In the genomic region with DNA sequence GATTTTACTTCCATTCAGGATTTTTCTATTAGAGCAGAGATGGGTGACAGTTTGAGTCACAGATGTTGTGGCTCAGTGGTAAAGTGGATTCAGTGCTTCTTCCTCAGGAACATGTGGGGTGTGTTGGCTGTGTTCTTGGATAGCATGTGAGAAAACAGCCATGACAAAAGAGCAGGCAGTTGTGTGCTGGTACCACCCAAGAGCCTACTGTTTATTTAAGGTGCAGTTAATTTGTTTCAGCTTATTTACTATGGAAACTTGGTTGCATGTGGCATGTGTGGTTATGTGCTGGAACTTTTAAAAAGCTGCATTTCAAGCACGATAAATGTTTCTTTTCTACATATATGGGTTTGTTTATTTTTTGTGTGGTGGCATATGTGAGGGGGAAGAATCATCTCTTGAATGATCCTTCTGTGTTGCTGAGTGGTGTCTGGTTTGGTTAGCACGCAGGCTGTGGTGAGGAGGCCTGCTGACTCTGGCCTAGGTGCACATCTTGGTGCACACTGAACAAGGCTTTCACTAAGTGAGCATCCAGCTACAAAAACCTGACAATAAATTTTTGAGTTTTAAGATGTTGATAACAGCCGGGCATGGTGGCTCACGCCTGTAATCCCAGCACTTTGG, we compare ENCODE assay signal across 17 cellular contexts.
DNase-seq lines count a peak whose midpoint lies in the region; ATAC-seq, FAIRE-seq and TF ChIP-seq lines count a peak whose summit lies in the region.
"Had no signal": no experiment of that assay in that cellular context is flagged by ENCODE, and none has a peak within 500 bp of the region (broad histone marks: within the 10 kb centered on the region; RNA-seq: fewer than 3 reads in every experiment).

No MANE protein-coding gene starts in this region.

- intact Hi-C loops in gastrocnemius medialis (cut with DNase I; ENCODE audit: low total_unique reads) = loop anchor here (2.0 to 10.0 kb wide), 3 partner anchors 81 to 179 kb away; no protein-coding TSS in a partner anchor

- peaks cover 43% of the 10 kb centered on the region for H3K4me1 Mint-ChIP-seq in endothelial cell (ENCODE audit: unreplicated experiment)
- peaks cover 24% of the 10 kb centered on the region for H3K4me1 Mint-ChIP-seq in stimulated activated memory B cell treated with anti-CD40 and anti-IgM and Interleukin-4, amounts not matched to agents 10 μg/mL and 1 μg/mL and 100 μg/mL, for 72 hours

- H3K4me3 ChIP-seq in gastrocnemius medialis = no peak overlapping the region

- H3K27ac Mint-ChIP-seq in endothelial cell (ENCODE audit: unreplicated experiment) = peak overlapping the region; percentile 61
- no peak overlapping the region for H3K27ac Mint-ChIP-seq in activated naive CD4-positive, alpha-beta T cell treated with anti-CD3 and anti-CD28 coated beads, Interleukin-2, amount 50 U/mL, for 72 hours
- H3K27ac Mint-ChIP-seq in stimulated activated memory B cell treated with anti-CD40 and anti-IgM and Interleukin-4, amounts not matched to agents 10 μg/mL and 1 μg/mL and 100 μg/mL, for 72 hours = no peak overlapping the region
- H3K27ac Mint-ChIP-seq: stimulated activated naive CD8-positive, alpha-beta T cell treated with anti-CD3 and anti-CD28 coated beads, Interleukin-15, amount 100 ng/mL, for 72 hours; T-helper 1 cell treated with Interleukin-12 subunit alpha and Interleukin-12 subunit beta and Interleukin-4 antibody, amounts not matched to agents 30 μg/mL and 1 μg/mL, for 36 hours had no signal

- no peak for FAIRE-seq in GM12891 (lab: Jason Lieb, UNC)
- FAIRE-seq: bronchial epithelial cell, frontal cortex had no signal

- no peaks in the 10 kb centered on the region for H3K9me3 ChIP-seq in gastrocnemius medialis

- peaks cover 11% of the 10 kb centered on the region for H3K27me3 Mint-ChIP-seq in endothelial cell (ENCODE audit: unreplicated experiment)
- H3K27me3 Mint-ChIP-seq in stimulated activated memory B cell treated with anti-CD40 and anti-IgM and Interleukin-4, amounts not matched to agents 10 μg/mL and 1 μg/mL and 100 μg/mL, for 72 hours = peaks cover 11% of the 10 kb centered on the region

- H3K27me3 ChIP-seq in gastrocnemius medialis = no peaks in the 10 kb centered on the region

- peaks cover 49% of the 10 kb centered on the region for H3K36me3 Mint-ChIP-seq in endothelial cell (ENCODE audit: low read depth, unreplicated experiment)
- H3K36me3 Mint-ChIP-seq in activated naive CD4-positive, alpha-beta T cell treated with anti-CD3 and anti-CD28 coated beads, Interleukin-2, amount 50 U/mL, for 72 hours = no peaks in the 10 kb centered on the region
- no peaks in the 10 kb centered on the region for H3K36me3 Mint-ChIP-seq in stimulated activated memory B cell treated with anti-CD40 and anti-IgM and Interleukin-4, amounts not matched to agents 10 μg/mL and 1 μg/mL and 100 μg/mL, for 72 hours
- H3K36me3 Mint-ChIP-seq: activated naive CD4-positive, alpha-beta T cell treated with anti-CD3 and anti-CD28 coated beads, Interleukin-2, amount 10 ng/mL, durations not matched to agents 7 days and 5 days; CD4-positive, CD25-positive, alpha-beta regulatory T cell had no signal

- in situ Hi-C loops in gastrocnemius medialis (cut with MboI; ENCODE audit: low sequenced_read_pairs in 4 of 4) = loop anchor here (5.0 to 25.0 kb wide), 5 partner anchors 179 to 411 kb away; a partner anchor contains a TSS

- ATAC-seq in gastrocnemius medialis = no peak
- no peak for ATAC-seq in activated naive CD4-positive, alpha-beta T cell treated with anti-CD3 and anti-CD28 coated beads, Interleukin-2, amount 50 U/mL, for 72 hours
- ATAC-seq in stimulated activated memory B cell treated with anti-CD40 and anti-IgM and Interleukin-4, amounts not matched to agents 10 μg/mL and 1 μg/mL and 100 μg/mL, for 72 hours = no peak

- no peak overlapping the region for H3K4me3 Mint-ChIP-seq in endothelial cell (ENCODE audit: unreplicated experiment)
- H3K4me3 Mint-ChIP-seq in stimulated activated memory B cell treated with anti-CD40 and anti-IgM and Interleukin-4, amounts not matched to agents 10 μg/mL and 1 μg/mL and 100 μg/mL, for 72 hours = no peak overlapping the region
- H3K4me3 Mint-ChIP-seq: stimulated activated naive CD8-positive, alpha-beta T cell treated with anti-CD3 and anti-CD28 coated beads, Interleukin-15, amount 100 ng/mL, for 72 hours; T-helper 1 cell treated with Interleukin-12 subunit alpha and Interleukin-12 subunit beta and Interleukin-4 antibody, amounts not matched to agents 30 μg/mL and 1 μg/mL, for 36 hours had no signal

- H3K4me1 ChIP-seq in gastrocnemius medialis = peaks cover 20 to 66% of the 10 kb centered on the region in 2 donors

- H3K36me3 ChIP-seq in gastrocnemius medialis = peaks cover 0 to 15% of the 10 kb centered on the region in 2 donors

- DNase-seq in NCI-H2171 treated with DMSO at 0.1 percent for 48 hours (lab: John Stamatoyannopoulos, UW) (peak; percentile 16), NCI-H2171 (lab: John Stamatoyannopoulos, UW) (no peak), LHCN-M2 (ENCODE audit: low read depth) (peak; percentile 44), endothelial cell (ENCODE audit: low spot score) (no peak), gastrocnemius medialis (no peak), GM12891 (ENCODE audit: insufficient read length, low spot score) (no peak)
- DNase-seq in activated naive CD4-positive, alpha-beta T cell treated with anti-CD3 and anti-CD28 coated beads, Interleukin-2, amount 50 U/mL, for 72 hours (ENCODE audit: low spot score in 2 of 2) = no peak
- DNase-seq: NCI-H524 treated with DMSO at 0.1 percent for 48 hours had no signal

- no peaks in the 10 kb centered on the region for H3K9me3 Mint-ChIP-seq in endothelial cell (ENCODE audit: unreplicated experiment)
- H3K9me3 Mint-ChIP-seq in activated naive CD4-positive, alpha-beta T cell treated with anti-CD3 and anti-CD28 coated beads, Interleukin-2, amount 50 U/mL, for 72 hours = no peaks in the 10 kb centered on the region
- no peaks in the 10 kb centered on the region for H3K9me3 Mint-ChIP-seq in stimulated activated memory B cell treated with anti-CD40 and anti-IgM and Interleukin-4, amounts not matched to agents 10 μg/mL and 1 μg/mL and 100 μg/mL, for 72 hours
- H3K9me3 Mint-ChIP-seq: activated naive CD4-positive, alpha-beta T cell treated with anti-CD3 and anti-CD28 coated beads, Interleukin-2, amount 10 ng/mL, durations not matched to agents 7 days and 5 days; CD4-positive, CD25-positive, alpha-beta regulatory T cell; stimulated activated naive CD8-positive, alpha-beta T cell treated with anti-CD3 and anti-CD28 coated beads, Interleukin-15, amount 100 ng/mL, for 72 hours; T-helper 1 cell treated with Interleukin-12 subunit alpha and Interleukin-12 subunit beta and Interleukin-4 antibody, amounts not matched to agents 30 μg/mL and 1 μg/mL, for 36 hours had no signal

- TF ChIP-seq POLR2A in gastrocnemius medialis (IDR thresholded peaks at IDR 0.05) (no peak), GM12891 (IDR thresholded peaks at IDR 0.05; ENCODE audit: low read depth, low read length) (no peak)

- H3K27ac ChIP-seq in gastrocnemius medialis = peak overlapping the region; percentile 40 to 73 (median 56)
- H3K27ac ChIP-seq: 22Rv1, HL-60 had no signal

- no peak for TF ChIP-seq CTCF in endothelial cell (IDR thresholded peaks at IDR 0.05; ENCODE audit: unreplicated experiment)
- TF ChIP-seq CTCF in gastrocnemius medialis (IDR thresholded peaks at IDR 0.05 in 4 of 5, conservative IDR thresholded peaks at IDR 0.05 in 1 of 5) = no peak

TF ChIP-seq in GM12891, 5 proteins besides CTCF, POLR2A, EP300 and RAD21:
- no peak for TF ChIP-seq PAX5 (IDR thresholded peaks at IDR 0.05; ENCODE audit: insufficient read depth, low read length, severe bottlenecking)
- no peak for TF ChIP-seq SPI1 (IDR thresholded peaks at IDR 0.05; ENCODE audit: low read depth, low read length)
- TF ChIP-seq POLR2AphosphoS5 (IDR thresholded peaks at IDR 0.05; ENCODE audit: low read depth, low read length) = no peak
- no peak for TF ChIP-seq POU2F2 (IDR thresholded peaks at IDR 0.05; ENCODE audit: low read depth, low read length)
- TF ChIP-seq TAF1 (IDR thresholded peaks at IDR 0.05; ENCODE audit: low read depth, low read length) = no peak

Comparison
In these comparisons a context has a peak if more than half of its experiments do, and no peak if none do; other contexts are left out.
1. DNase-seq: peak in NCI-H2171 treated with DMSO at 0.1 percent for 48 hours (single experiment) and LHCN-M2 (single experiment); none in NCI-H2171 (single experiment), endothelial cell (single experiment), gastrocnemius medialis (0 of 2), GM12891 (single experiment) and activated naive CD4-positive, alpha-beta T cell treated with anti-CD3 and anti-CD28 coated beads, Interleukin-2, amount 50 U/mL, for 72 hours (0 of 2).